Comparison of ENCODE assay signal across 9 cellular contexts in genomic region chr6:96685702-96686101, GRCh38.
"Had no signal": no experiment of that assay in that cellular context is flagged by ENCODE, and none has a peak within 500 bp of the region (broad histone marks: within the 10 kb centered on the region; RNA-seq: fewer than 3 reads in every experiment).

No MANE protein-coding gene starts in this region.

- DNase-seq: GM23248, GOT3, H7, H9, HCEC 1CT, HFFc6 had no signal

- H3K4me1 ChIP-seq: HAP-1 had no signal

- H3K4me3 ChIP-seq: GM23248, GM23338, HAP-1 had no signal

- H3K27ac ChIP-seq: GM23248 had no signal

- H3K36me3 ChIP-seq: HAP-1 had no signal

- H3K4me2 ChIP-seq: GM23338 had no signal

- H2AFZ ChIP-seq: GM23248, GM23338 had no signal

- ATAC-seq: GM23338, HCT116 had no signal

- H3K9ac ChIP-seq: GM23248 had no signal

- H3K9me3 ChIP-seq: HAP-1 had no signal
